ENCODE assay signal across 13 cellular contexts in the genomic region with DNA sequence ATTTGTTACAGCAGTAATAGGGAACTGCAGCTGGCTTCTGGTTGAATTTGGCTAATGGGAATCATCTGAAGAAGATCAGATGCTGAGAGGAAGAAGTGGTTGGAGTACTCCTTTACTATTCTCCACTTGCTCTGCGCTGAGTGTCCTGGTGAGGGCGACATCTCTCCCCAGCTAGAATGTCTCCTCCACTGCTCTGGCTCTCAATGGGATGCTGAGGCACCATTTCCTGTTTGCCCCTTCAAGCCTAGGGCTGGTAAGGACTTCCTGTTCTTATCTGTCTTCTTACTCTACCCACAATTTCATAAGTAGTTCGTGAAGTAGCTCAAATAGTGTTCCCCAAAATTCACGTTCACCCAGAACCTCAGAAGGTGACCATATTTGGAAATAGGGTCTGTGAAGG. TPM values are rescaled to one million over a fixed set of nuclear protein-coding genes. Genes with fewer than 3 reads are reported as not detected.
DNase-seq lines count a peak whose midpoint lies in the region; ATAC-seq and TF ChIP-seq lines count a peak whose summit lies in the region.
"Had no signal": no experiment of that assay in that cellular context is flagged by ENCODE, and none has a peak within 500 bp of the region (broad histone marks: within the 10 kb centered on the region; RNA-seq: fewer than 3 reads in every experiment).

No MANE protein-coding gene starts in this region.

- H4K20me1 ChIP-seq in PC-3 (ENCODE audit: low read length), result no peaks in the 10 kb centered on the region

- no peak overlapping the region for H3K4me3 ChIP-seq in PC-3 (ENCODE audit: low read length)
- H3K4me3 ChIP-seq in fibroblast of mammary gland (ENCODE audit: control insufficient read depth, low read depth, low read length), result no peak overlapping the region
- H3K4me3 ChIP-seq: adrenal gland had no signal

- H3K9me3 ChIP-seq in PC-3 (ENCODE audit: low read length), result no peaks in the 10 kb centered on the region
- H3K9me3 ChIP-seq: adrenal gland had no signal

- H3K27me3 Mint-ChIP-seq in CD14-positive monocyte (ENCODE audit: low read depth in 3 of 3), result no peaks in the 10 kb centered on the region

- peaks cover 0 to 3% (median 2%) of the 10 kb centered on the region in 7 donors for H3K9me3 Mint-ChIP-seq in CD14-positive monocyte

- CTCF ChIA-PET in PC-3 (lab: Charles Lee), result no interaction called here

- no peaks in the 10 kb centered on the region for H3K36me3 Mint-ChIP-seq in CD14-positive monocyte

- intact Hi-C loops in CD14-positive monocyte (cut with micrococcal nuclease) (no loop called here), PC-3 (cut with micrococcal nuclease) (no loop called here)

- H3K4me1 ChIP-seq in PC-3 (ENCODE audit: insufficient read depth, low read length), result peaks cover 25% of the 10 kb centered on the region
- H3K4me1 ChIP-seq: adrenal gland had no signal

- H3K79me2 ChIP-seq in PC-3 (ENCODE audit: low read length), result no peaks in the 10 kb centered on the region

- H3F3A ChIP-seq in PC-3 (ENCODE audit: low read length, unreplicated experiment), result no peaks in the 10 kb centered on the region

- no peak overlapping the region for H3K9ac ChIP-seq in PC-3 (ENCODE audit: low read length)

- H3K27ac Mint-ChIP-seq in CD14-positive monocyte, result peak overlapping the region; percentile 2 to 96 (median 46)
- H3K27ac Mint-ChIP-seq: progenitor cell of endocrine pancreas had no signal

- peak; percentile 32 for TF ChIP-seq CTCF in CD14-positive monocyte (IDR thresholded peaks at IDR 0.05)
- peak; percentile 36 for TF ChIP-seq CTCF in GM12874 (IDR thresholded peaks at IDR 0.05; ENCODE audit: insufficient read depth, low read depth, low read length)
- peak; percentile 30; the same call in 1 of the 2 replicates for TF ChIP-seq CTCF in PC-3 (conservative IDR thresholded peaks at IDR 0.05; ENCODE audit: low read depth, low read length)
- peak; percentile 25 for TF ChIP-seq CTCF in fibroblast of mammary gland (conservative IDR thresholded peaks at IDR 0.05; ENCODE audit: control insufficient read depth, insufficient read depth, low read depth, low read length)

- H3K27me3 ChIP-seq in PC-3 (ENCODE audit: low read length), result no peaks in the 10 kb centered on the region
- H3K27me3 ChIP-seq: adrenal gland had no signal

- H3K9me2 ChIP-seq in PC-3 (replicated peaks; ENCODE audit: low read length), result no peaks in the 10 kb centered on the region

- no TSS peak for BruUV-seq in PC-3 (replicated peaks; lab: Mats Ljungman, UMichigan)

- no peak overlapping the region for H2AFZ ChIP-seq in PC-3 (ENCODE audit: low read length)

- DNase-seq in CD14-positive monocyte (ENCODE audit: low spot score) (no peak), PC-3 (no peak), fibroblast of mammary gland (ENCODE audit: low read depth) (no peak), anterior cingulate cortex (lab: John Stamatoyannopoulos, UW) (no peak), dedifferentiated amniotic fluid mesenchymal stem cell (ENCODE audit: extremely low spot score) (no peak), NCI-H146 (lab: John Stamatoyannopoulos, UW) (no peak)
- DNase-seq: adrenal gland, DMS153 had no signal

- ATAC-seq in PC-3 (no peak), HG03521 (IDR thresholded peaks at IDR 0.05; ENCODE audit: unreplicated experiment) (no peak)
- ATAC-seq: left lobe of liver had no signal

- H3K27ac ChIP-seq in PC-3 (ENCODE audit: low read length), result no peak overlapping the region
- H3K27ac ChIP-seq: adrenal gland, epithelial cell of prostate had no signal

- POLR2A ChIA-PET in PC-3 (lab: Charles Lee; ENCODE audit: unreplicated experiment), result no interaction called here

- H3K4me2 ChIP-seq in PC-3 (ENCODE audit: low read length), result no peak overlapping the region

- H3K4me1 Mint-ChIP-seq in CD14-positive monocyte, result peaks cover 44% of the 10 kb centered on the region

- H3K36me3 ChIP-seq in PC-3 (ENCODE audit: low read depth, low read length), result no peaks in the 10 kb centered on the region
- H3K36me3 ChIP-seq: adrenal gland had no signal

- no peak overlapping the region for H3K4me3 Mint-ChIP-seq in CD14-positive monocyte

RNA-seq across cellular contexts. Expression of a gene that starts 43.2 kb away (rescaled TPM):
- polyA plus RNA-seq in CD14-positive monocyte, result 100 to 1,000 TPM in 1 of 2 donors, 10 to 100 TPM in 1; 89.0 to 104 TPM
- total RNA-seq in PC-3 (2014; rRNA removed), result 120 and 128 TPM in 2 replicates
